17 cellular contexts compared by ENCODE assay signal in the genomic region with DNA sequence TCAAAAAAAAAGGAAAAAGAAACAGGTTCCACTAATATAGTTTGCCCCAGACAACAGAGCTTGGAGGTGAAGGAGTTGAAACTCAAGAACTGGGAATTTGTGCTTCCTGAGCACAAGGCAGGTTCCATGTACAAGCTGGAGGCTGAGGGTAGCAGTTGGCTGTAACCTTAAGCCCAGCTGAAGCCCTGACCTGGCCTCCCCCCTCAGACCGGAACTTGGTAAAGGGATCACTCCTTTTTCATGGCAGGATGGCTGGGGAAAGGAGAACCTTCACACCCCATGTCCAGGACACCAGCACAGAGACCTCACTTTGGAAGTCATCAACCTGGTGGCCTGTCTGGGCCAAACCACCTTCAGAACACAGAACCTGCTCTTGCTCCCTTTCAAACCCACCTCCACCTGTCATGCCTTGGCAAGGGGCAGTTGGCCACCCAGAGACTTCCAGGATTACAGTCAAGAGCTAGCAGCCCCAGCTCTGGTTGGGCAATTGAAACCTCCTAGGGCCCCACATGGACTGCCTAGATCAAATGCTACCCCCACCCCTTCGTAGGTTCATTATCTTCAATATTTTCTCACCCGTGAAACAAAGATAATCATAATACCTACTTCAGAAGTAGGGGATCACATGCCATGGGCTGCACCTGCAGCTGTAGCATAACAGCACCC. TPM values are rescaled to one million over a fixed set of nuclear protein-coding genes. Genes with fewer than 3 reads are reported as not detected.
DNase-seq lines count a peak whose midpoint lies in the region; ATAC-seq and TF ChIP-seq lines count a peak whose summit lies in the region.
"Had no signal": no experiment of that assay in that cellular context is flagged by ENCODE, and none has a peak within 500 bp of the region (broad histone marks: within the 10 kb centered on the region; RNA-seq: fewer than 3 reads in every experiment).

No MANE protein-coding gene starts in this region.

- peak overlapping the region; percentile 7; the same call in 1 of the 2 replicates for H3K27ac ChIP-seq in Karpas-422 (ENCODE audit: low read length)
- H3K27ac ChIP-seq in Peyer's patch = no peak overlapping the region
- H3K27ac ChIP-seq: epithelial cell of prostate, hepatocyte had no signal

- H3K9ac ChIP-seq in Karpas-422 (ENCODE audit: low read length) = no peak overlapping the region

- H3K36me3 ChIP-seq in Karpas-422 (ENCODE audit: insufficient read depth, low read length) (peaks cover 25% of the 10 kb centered on the region), Peyer's patch (peaks cover 0 to 43% (median 0%) of the 10 kb centered on the region in 3 donors)

- H3K4me3 Mint-ChIP-seq in activated T-cell treated with anti-CD3 and anti-CD28 coated beads, Interleukin-2, amount 50 U/mL, for 24 hours = peak overlapping the region; percentile 100
- no peak overlapping the region for H3K4me3 Mint-ChIP-seq in activated naive CD8-positive, alpha-beta T cell treated with anti-CD3 and anti-CD28 coated beads, Interleukin-2, amount 10 ng/mL, durations not matched to agents 7 days and 5 days
- H3K4me3 Mint-ChIP-seq in stimulated activated effector memory CD8-positive, alpha-beta T cell treated with anti-CD3 and anti-CD28 coated beads, Interleukin-12 subunit alpha, Interleukin-12 subunit beta, amount 100 ng/mL, for 72 hours = peak overlapping the region; percentile 100

- H4K20me1 ChIP-seq in Karpas-422 (ENCODE audit: insufficient read depth, low read depth, low read length) = peaks cover 12% of the 10 kb centered on the region; the same call in 1 of the 2 replicates

- H3K4me1 ChIP-seq in Karpas-422 (ENCODE audit: low read length) = peaks cover 14% of the 10 kb centered on the region
- H3K4me1 ChIP-seq in Peyer's patch = peaks cover 0 to 13% (median 3%) of the 10 kb centered on the region in 4 donors

- no peak overlapping the region for H3K4me2 ChIP-seq in Karpas-422 (ENCODE audit: low read depth, low read length, poor library complexity, severe bottlenecking)
- H3K4me2 ChIP-seq: hepatocyte, smooth muscle cell had no signal

- ATAC-seq in activated naive CD8-positive, alpha-beta T cell treated with anti-CD3 and anti-CD28 coated beads, Interleukin-2, amount 10 ng/mL, durations not matched to agents 7 days and 5 days (ENCODE audit: low read depth) = no peak
- no peak for ATAC-seq in stimulated activated effector memory CD8-positive, alpha-beta T cell treated with anti-CD3 and anti-CD28 coated beads, Interleukin-12 subunit alpha, Interleukin-12 subunit beta, amount 100 ng/mL, for 72 hours

- H3K27me3 ChIP-seq in Karpas-422 (ENCODE audit: low read length) = no peaks in the 10 kb centered on the region
- H3K27me3 ChIP-seq in Peyer's patch = no peaks in the 10 kb centered on the region
- H3K27me3 ChIP-seq: hepatocyte had no signal

- TF ChIP-seq CTCF in Peyer's patch (IDR thresholded peaks at IDR 0.05) = no peak

- peaks cover 56% of the 10 kb centered on the region for H3K36me3 Mint-ChIP-seq in activated T-cell treated with anti-CD3 and anti-CD28 coated beads, Interleukin-2, amount 50 U/mL, for 24 hours (ENCODE audit: low read depth)
- H3K36me3 Mint-ChIP-seq in activated naive CD8-positive, alpha-beta T cell treated with anti-CD3 and anti-CD28 coated beads, Interleukin-2, amount 10 ng/mL, durations not matched to agents 7 days and 5 days = peaks cover 21% of the 10 kb centered on the region
- H3K36me3 Mint-ChIP-seq in stimulated activated effector memory CD8-positive, alpha-beta T cell treated with anti-CD3 and anti-CD28 coated beads, Interleukin-12 subunit alpha, Interleukin-12 subunit beta, amount 100 ng/mL, for 72 hours = peaks cover 73% of the 10 kb centered on the region

- H3K27me3 Mint-ChIP-seq in activated T-cell treated with anti-CD3 and anti-CD28 coated beads, Interleukin-2, amount 50 U/mL, for 24 hours = no peaks in the 10 kb centered on the region
- H3K27me3 Mint-ChIP-seq in activated naive CD8-positive, alpha-beta T cell treated with anti-CD3 and anti-CD28 coated beads, Interleukin-2, amount 10 ng/mL, durations not matched to agents 7 days and 5 days = peaks cover 2% of the 10 kb centered on the region

- POLR2A ChIA-PET in activated naive CD8-positive, alpha-beta T cell treated with anti-CD3 and anti-CD28 coated beads, Interleukin-2, amount 10 ng/mL, durations not matched to agents 7 days and 5 days (lab: Charles Lee) = interaction anchor here (0.7 to 2.7 kb wide), 7 partner anchors 9 to 162 kb away, joined by 3 to 26 read pairs (median 4); a partner anchor contains a TSS

- no peaks in the 10 kb centered on the region for H3K9me2 ChIP-seq in Karpas-422 (replicated peaks; ENCODE audit: insufficient read depth, low read length)

- peaks cover 16% of the 10 kb centered on the region for H3K79me2 ChIP-seq in Karpas-422 (ENCODE audit: low read length)

- no peak for DNase-seq in activated T-cell treated with anti-CD3 and anti-CD28 coated beads, Interleukin-2, amount 50 U/mL, for 24 hours
- no peak for DNase-seq in activated T-cell treated with anti-CD3 and anti-CD28 coated beads, Interleukin-2, amount 50 U/mL, for 1 hour
- DNase-seq in Karpas-422 (peak; percentile 69), DMS79 treated with DMSO at 0.1 percent for 48 hours (lab: John Stamatoyannopoulos, UW) (no peak), NCI-H774 (lab: John Stamatoyannopoulos, UW) (no peak), Peyer's patch (no peak)
- DNase-seq in activated naive CD8-positive, alpha-beta T cell treated with anti-CD3 and anti-CD28 coated beads, Interleukin-2, amount 10 ng/mL, durations not matched to agents 7 days and 5 days = no peak
- no peak for DNase-seq in stimulated activated effector memory CD8-positive, alpha-beta T cell treated with anti-CD3 and anti-CD28 coated beads, Interleukin-12 subunit alpha, Interleukin-12 subunit beta, amount 100 ng/mL, for 72 hours (ENCODE audit: low spot score in 2 of 2)
- DNase-seq: central memory CD4-positive, alpha-beta T cell; EL; MM.1S; occipital lobe; RPMI8226 had no signal

- no peaks in the 10 kb centered on the region for H3K9me3 Mint-ChIP-seq in activated T-cell treated with anti-CD3 and anti-CD28 coated beads, Interleukin-2, amount 50 U/mL, for 24 hours
- no peaks in the 10 kb centered on the region for H3K9me3 Mint-ChIP-seq in activated naive CD8-positive, alpha-beta T cell treated with anti-CD3 and anti-CD28 coated beads, Interleukin-2, amount 10 ng/mL, durations not matched to agents 7 days and 5 days
- H3K9me3 Mint-ChIP-seq in stimulated activated effector memory CD8-positive, alpha-beta T cell treated with anti-CD3 and anti-CD28 coated beads, Interleukin-12 subunit alpha, Interleukin-12 subunit beta, amount 100 ng/mL, for 72 hours = no peaks in the 10 kb centered on the region
- H3K9me3 Mint-ChIP-seq: activated T-helper 1 cell treated with anti-CD3 and anti-CD28 coated beads, Interleukin-12 subunit alpha, Interleukin-12 subunit beta, Interleukin-2, Interleukin-4 antibody, amounts not matched to agents 30 ng/mL and 10 ng/mL and 1 ng/mL, durations not matched to agents 14 hours and 24 hours and 36 hours had no signal

- peaks cover 34% of the 10 kb centered on the region for H3K4me1 Mint-ChIP-seq in activated T-cell treated with anti-CD3 and anti-CD28 coated beads, Interleukin-2, amount 50 U/mL, for 24 hours (ENCODE audit: low read depth)
- peaks cover 25% of the 10 kb centered on the region for H3K4me1 Mint-ChIP-seq in activated naive CD8-positive, alpha-beta T cell treated with anti-CD3 and anti-CD28 coated beads, Interleukin-2, amount 10 ng/mL, durations not matched to agents 7 days and 5 days
- H3K4me1 Mint-ChIP-seq in stimulated activated effector memory CD8-positive, alpha-beta T cell treated with anti-CD3 and anti-CD28 coated beads, Interleukin-12 subunit alpha, Interleukin-12 subunit beta, amount 100 ng/mL, for 72 hours = peaks cover 49% of the 10 kb centered on the region

- H3K27ac Mint-ChIP-seq in activated T-cell treated with anti-CD3 and anti-CD28 coated beads, Interleukin-2, amount 50 U/mL, for 24 hours = peak overlapping the region; percentile 100
- H3K27ac Mint-ChIP-seq in activated naive CD8-positive, alpha-beta T cell treated with anti-CD3 and anti-CD28 coated beads, Interleukin-2, amount 10 ng/mL, durations not matched to agents 7 days and 5 days = peak overlapping the region; percentile 30
- peak overlapping the region; percentile 100 for H3K27ac Mint-ChIP-seq in stimulated activated effector memory CD8-positive, alpha-beta T cell treated with anti-CD3 and anti-CD28 coated beads, Interleukin-12 subunit alpha, Interleukin-12 subunit beta, amount 100 ng/mL, for 72 hours
- H3K27ac Mint-ChIP-seq: activated T-helper 1 cell treated with anti-CD3 and anti-CD28 coated beads, Interleukin-12 subunit alpha, Interleukin-12 subunit beta, Interleukin-2, Interleukin-4 antibody, amounts not matched to agents 30 ng/mL and 10 ng/mL and 1 ng/mL, durations not matched to agents 14 hours and 24 hours and 36 hours had no signal

- H3K9me3 ChIP-seq in Karpas-422 (ENCODE audit: low read length) = no peaks in the 10 kb centered on the region
- no peaks in the 10 kb centered on the region for H3K9me3 ChIP-seq in Peyer's patch

- TF ChIP-seq POLR2A in Peyer's patch (IDR thresholded peaks at IDR 0.05) = no peak

- H3K4me3 ChIP-seq in Karpas-422 (ENCODE audit: low read length) (no peak overlapping the region), Peyer's patch (no peak overlapping the region)
- H3K4me3 ChIP-seq: hepatocyte, smooth muscle cell had no signal

- no peak overlapping the region for H2AFZ ChIP-seq in Karpas-422 (ENCODE audit: low read length)
- H2AFZ ChIP-seq: hepatocyte had no signal

RNA-seq across cellular contexts. Expression of a gene that starts 3.5 kb away (rescaled TPM):
- total RNA-seq in Karpas-422 (2014; rRNA removed; shearing (Covaris generic); ENCODE audit: low replicate concordance) = 2,656 and 3,245 TPM in 2 replicates
- 1,000 to 10,000 TPM; 1,076 to 1,089 TPM for total RNA-seq in activated naive CD8-positive, alpha-beta T cell treated with anti-CD3 and anti-CD28 coated beads, Interleukin-2, amount 10 ng/mL, durations not matched to agents 7 days and 5 days
- 100 to 1,000 TPM; 643 to 841 (median 711) TPM for total RNA-seq in Peyer's patch

RNA-seq across cellular contexts. Expression of a gene that starts 8.8 kb away (rescaled TPM):
- total RNA-seq in Karpas-422 (2014; rRNA removed; shearing (Covaris generic); ENCODE audit: low replicate concordance) = 71.0 and 97.0 TPM in 2 replicates
- total RNA-seq in activated naive CD8-positive, alpha-beta T cell treated with anti-CD3 and anti-CD28 coated beads, Interleukin-2, amount 10 ng/mL, durations not matched to agents 7 days and 5 days = 10 to 100 TPM; 15.8 to 17.1 TPM
- total RNA-seq in Peyer's patch = 100 to 1,000 TPM in 3 of 4 donors, 10 to 100 TPM in 1; 95.7 to 977 (median 609) TPM

RNA-seq across cellular contexts. Expression of a gene that starts 17.3 kb away (rescaled TPM):
- 36.9 and 58.2 TPM in 2 replicates for total RNA-seq in Karpas-422 (2014; rRNA removed; shearing (Covaris generic); ENCODE audit: low replicate concordance)
- 10 to 100 TPM; 11.3 to 15.9 TPM for total RNA-seq in activated naive CD8-positive, alpha-beta T cell treated with anti-CD3 and anti-CD28 coated beads, Interleukin-2, amount 10 ng/mL, durations not matched to agents 7 days and 5 days
- total RNA-seq in Peyer's patch = 10 to 100 TPM in 2 of 4 donors, 1 to 10 TPM in 2; 3.9 to 11.6 (median 7.7) TPM

RNA-seq across cellular contexts. Expression of a gene that starts 18.3 kb away (rescaled TPM):
- 104 and 118 TPM in 2 replicates for total RNA-seq in Karpas-422 (2014; rRNA removed; shearing (Covaris generic); ENCODE audit: low replicate concordance)
- 10 to 100 TPM; 49.6 to 54.3 TPM for total RNA-seq in activated naive CD8-positive, alpha-beta T cell treated with anti-CD3 and anti-CD28 coated beads, Interleukin-2, amount 10 ng/mL, durations not matched to agents 7 days and 5 days
- total RNA-seq in Peyer's patch = 100 to 1,000 TPM in 3 of 4 donors, 10 to 100 TPM in 1; 43.7 to 135 (median 127) TPM

RNA-seq across cellular contexts. Expression of a gene that starts 24.9 kb away (rescaled TPM):
- 16.9 and 17.9 TPM in 2 replicates for total RNA-seq in Karpas-422 (2014; rRNA removed; shearing (Covaris generic); ENCODE audit: low replicate concordance)
- total RNA-seq in activated naive CD8-positive, alpha-beta T cell treated with anti-CD3 and anti-CD28 coated beads, Interleukin-2, amount 10 ng/mL, durations not matched to agents 7 days and 5 days = 10 to 100 TPM; 17.8 to 18.2 TPM
- total RNA-seq in Peyer's patch = 10 to 100 TPM; 31.3 to 44.7 (median 37.7) TPM

Comparison
In these comparisons a context has a peak if more than half of its experiments do, and no peak if none do; other contexts are left out.
1. H3K27ac Mint-ChIP-seq: peak in every context shown above with its lines; median percentile 100 in activated T-cell treated with anti-CD3 and anti-CD28 coated beads, Interleukin-2, amount 50 U/mL, for 24 hours; 100 in stimulated activated effector memory CD8-positive, alpha-beta T cell treated with anti-CD3 and anti-CD28 coated beads, Interleukin-12 subunit alpha, Interleukin-12 subunit beta, amount 100 ng/mL, for 72 hours; 30 in activated naive CD8-positive, alpha-beta T cell treated with anti-CD3 and anti-CD28 coated beads, Interleukin-2, amount 10 ng/mL, durations not matched to agents 7 days and 5 days.